In genomic region chr13:39942901-39943273, GRCh38 we compare ENCODE assay signal across 8 cellular contexts.
A peak's percentile ranks its signal among the peaks of the same experiment; 100 is the strongest.
DNase-seq lines count a peak whose midpoint lies in the region; ATAC-seq, FAIRE-seq and TF ChIP-seq lines count a peak whose summit lies in the region.

No MANE protein-coding gene starts in this region.

- H3K27ac ChIP-seq in neural progenitor cell, result no peak overlapping the region

- peaks cover 11% of the 10 kb centered on the region for H3K4me1 Mint-ChIP-seq in neural progenitor cell

- no peaks in the 10 kb centered on the region for H3K36me3 Mint-ChIP-seq in neural progenitor cell

- no peak overlapping the region for H3K4me3 Mint-ChIP-seq in neural progenitor cell

- H3K9ac ChIP-seq in neural progenitor cell, result no peak overlapping the region

- H3K79me2 ChIP-seq in neural progenitor cell (ENCODE audit: low read depth), result no peaks in the 10 kb centered on the region

- H3F3A ChIP-seq in neural progenitor cell (ENCODE audit: low read depth), result no peaks in the 10 kb centered on the region

- no peaks in the 10 kb centered on the region for H4K20me1 ChIP-seq in neural progenitor cell (ENCODE audit: low read depth)

- peak; percentile 97 for TF ChIP-seq CTCF in D721Med (IDR thresholded peaks at IDR 0.05; ENCODE audit: insufficient read depth, missing control alignments)
- TF ChIP-seq CTCF in GM20000 (IDR thresholded peaks at IDR 0.05; ENCODE audit: extremely low read depth, missing control alignments), result peak; percentile 99
- peak; percentile 98 for TF ChIP-seq CTCF in neural progenitor cell (IDR thresholded peaks at IDR 0.05)

- H3K27me3 ChIP-seq in neural progenitor cell, result no peaks in the 10 kb centered on the region

- H2AFZ ChIP-seq in neural progenitor cell (replicated peaks), result no peak overlapping the region

- no peak overlapping the region for H3K4me2 ChIP-seq in neural progenitor cell

- H3K27ac Mint-ChIP-seq in neural progenitor cell, result no peak overlapping the region

- FAIRE-seq in D721Med (lab: Jason Lieb, UNC), result no peak

- DNase-seq in D721Med (ENCODE audit: insufficient read length, low spot score) (peak; percentile 47), GM20000 (ENCODE audit: low spot score) (peak; percentile 74), OCI-M1 (lab: John Stamatoyannopoulos, UW) (peak; percentile 86), activated T-cell treated with anti-CD3 and anti-CD28 coated beads for 48 hours (ENCODE audit: low read depth) (peak; percentile 63), fibroblast of gingiva (ENCODE audit: low read depth) (peak; percentile 68), neural progenitor cell (ENCODE audit: low spot score) (peak; percentile 88), stromal cell of bone marrow (ENCODE audit: low read depth) (peak; percentile 81)

- H3K4me1 ChIP-seq in neural progenitor cell, result no peaks in the 10 kb centered on the region

- peaks cover 2% of the 10 kb centered on the region for H3K27me3 Mint-ChIP-seq in neural progenitor cell (ENCODE audit: insufficient read depth, low read depth)

- H3K9me3 ChIP-seq in neural progenitor cell (ENCODE audit: low read depth), result no peaks in the 10 kb centered on the region

- no peak overlapping the region for H3K4me3 ChIP-seq in neural progenitor cell

- H3K9me3 Mint-ChIP-seq in neural progenitor cell, result peaks cover 2% of the 10 kb centered on the region

- peak; percentile 95 for ATAC-seq in HG03565 (IDR thresholded peaks at IDR 0.05; ENCODE audit: unreplicated experiment)

- no peaks in the 10 kb centered on the region for H3K36me3 ChIP-seq in neural progenitor cell
